23 cellular contexts compared by ENCODE assay signal in the genomic region with DNA sequence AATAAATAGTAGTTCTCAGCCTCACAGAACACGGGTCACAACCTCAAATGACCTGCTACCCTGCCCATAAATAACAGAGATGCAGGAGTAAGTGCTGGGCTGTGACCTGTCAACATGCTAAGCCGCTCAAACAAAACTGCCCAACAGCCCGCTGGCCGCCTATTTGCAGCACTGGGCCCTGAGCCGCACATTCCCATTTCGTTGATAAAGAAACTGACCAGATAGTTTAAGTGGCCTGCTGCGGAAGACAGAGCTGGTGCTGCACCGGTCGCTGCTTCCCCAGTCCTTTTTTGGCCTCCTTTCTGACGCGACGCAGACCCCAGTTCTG. TPM values are rescaled to one million over a fixed set of nuclear protein-coding genes. Genes with fewer than 3 reads are reported as not detected.
DNase-seq lines count a peak whose midpoint lies in the region; ATAC-seq and TF ChIP-seq lines count a peak whose summit lies in the region.
"Had no signal": no experiment of that assay in that cellular context is flagged by ENCODE, and none has a peak within 500 bp of the region (broad histone marks: within the 10 kb centered on the region; RNA-seq: fewer than 3 reads in every experiment).

No MANE protein-coding gene starts in this region.

- H4K8ac ChIP-seq in mesendoderm (ENCODE audit: low read depth, low read length): no peak overlapping the region

- H3K36me3 ChIP-seq in right atrium auricular region (no peaks in the 10 kb centered on the region), mesendoderm (ENCODE audit: control insufficient read depth, insufficient read depth, low read length) (no peaks in the 10 kb centered on the region), vagina (no peaks in the 10 kb centered on the region)
- H3K36me3 ChIP-seq: pancreas had no signal

- peak overlapping the region; percentile 43 for H3K56ac ChIP-seq in mesendoderm (ENCODE audit: low read length)

- H3K27ac ChIP-seq in right atrium auricular region: no peak overlapping the region
- H3K27ac ChIP-seq in right cardiac atrium (ENCODE audit: low read length): no peak overlapping the region
- no peak overlapping the region for H3K27ac ChIP-seq in mesendoderm (ENCODE audit: low read depth, low read length)
- H3K27ac ChIP-seq in vagina: no peak overlapping the region
- H3K27ac ChIP-seq: pancreas had no signal

- no peak overlapping the region for H3K9ac ChIP-seq in mesendoderm (ENCODE audit: low read length)

- no peak for DNase-seq in right atrium auricular region (ENCODE audit: low spot score)
- DNase-seq in right cardiac atrium: no peak
- DNase-seq in epithelial cell of esophagus (ENCODE audit: low read depth): no peak
- no peak for DNase-seq in mesendoderm
- no peak for DNase-seq in vagina (ENCODE audit: extremely low spot score in 2 of 2)
- no peak for DNase-seq in HuH-7 (ENCODE audit: low spot score)
- DNase-seq in NCI-H146 (lab: John Stamatoyannopoulos, UW): no peak
- DNase-seq in anterior cingulate cortex (lab: John Stamatoyannopoulos, UW): no peak
- DNase-seq: ACHN; GF-D8; immature natural killer cell; naive thymus-derived CD4-positive, alpha-beta T cell; NCI-H187; NCI-H226; NK-92 treated with Interleukin-12 subunit alpha and Interleukin-12 subunit beta, amount 100 ng/mL, for 24 hours; pancreas; stimulated activated naive CD8-positive, alpha-beta T cell treated with anti-CD3 and anti-CD28 coated beads, Interleukin-15, Interleukin-2, amounts not matched to agents 100 U/mL and 50 U/mL, for 24 hours; T1000 had no signal

- H2AK5ac ChIP-seq in mesendoderm (ENCODE audit: low read length): no peak overlapping the region

- no peak overlapping the region for H3K18ac ChIP-seq in mesendoderm (ENCODE audit: low read length)

- intact Hi-C loops in right cardiac atrium (cut with DNase I): no loop called here
- intact Hi-C loops in vagina (cut with DNase I): no loop called here

- H3K4me3 ChIP-seq in right atrium auricular region: peak overlapping the region; percentile 5 to 37
- no peak overlapping the region for H3K4me3 ChIP-seq in right cardiac atrium (ENCODE audit: low read length)
- peak overlapping the region; percentile 27 for H3K4me3 ChIP-seq in epithelial cell of esophagus (ENCODE audit: low read length)
- H3K4me3 ChIP-seq in mesendoderm (ENCODE audit: low read length): no peak overlapping the region
- H3K4me3 ChIP-seq in vagina: peak overlapping the region; percentile 25 to 36
- H3K4me3 ChIP-seq: GM12878, pancreas had no signal

- 13% methylated on average over 12 of the region's 12 CpGs for WGBS in right cardiac atrium
- WGBS in mesendoderm (ENCODE audit: extremely low coverage, insufficient coverage, low lambda C conversion rate): no CpG with 5 or more reads among the region's 12 CpGs

- peaks cover 4 to 22% of the 10 kb centered on the region in 2 donors for H3K27me3 ChIP-seq in right atrium auricular region
- H3K27me3 ChIP-seq in right cardiac atrium (ENCODE audit: control insufficient read depth, insufficient read depth): peaks cover 3% of the 10 kb centered on the region
- peaks cover 22% of the 10 kb centered on the region for H3K27me3 ChIP-seq in mesendoderm (ENCODE audit: insufficient read depth, low read length, poor library complexity)
- H3K27me3 ChIP-seq in vagina: no peaks in the 10 kb centered on the region

- H3K4me2 ChIP-seq in mesendoderm (ENCODE audit: low read length): peak overlapping the region; percentile 86

- no peak overlapping the region for H3K4ac ChIP-seq in mesendoderm (ENCODE audit: low read depth, low read length)

- H2BK5ac ChIP-seq in mesendoderm (ENCODE audit: low read length): no peak overlapping the region

- no peak for ATAC-seq in right cardiac atrium
- ATAC-seq: activated CD4-positive, CD25-positive, alpha-beta regulatory T cell treated with anti-CD3 and anti-CD28 coated beads, Interleukin-2, amount 50 U/mL, for 24 hours; activated naive CD4-positive, alpha-beta T cell treated with anti-CD3 and anti-CD28 coated beads, Interleukin-2, amount 50 U/mL, for 72 hours; GM12878; naive thymus-derived CD4-positive, alpha-beta T cell; stimulated activated naive CD8-positive, alpha-beta T cell treated with anti-CD3 and anti-CD28 coated beads, Interleukin-15, Interleukin-2, amounts not matched to agents 100 U/mL and 50 U/mL, for 24 hours had no signal

- H3K9me3 ChIP-seq in right atrium auricular region (no peaks in the 10 kb centered on the region), right cardiac atrium (ENCODE audit: control insufficient read depth, low read length) (no peaks in the 10 kb centered on the region), vagina (no peaks in the 10 kb centered on the region)
- H3K9me3 ChIP-seq: pancreas had no signal

- H3K79me1 ChIP-seq in mesendoderm (ENCODE audit: low read length): no peaks in the 10 kb centered on the region

- TF ChIP-seq CTCF in right atrium auricular region (IDR thresholded peaks at IDR 0.05) (no peak), epithelial cell of esophagus (IDR thresholded peaks at IDR 0.05; ENCODE audit: insufficient read depth, low read depth, low read length, missing control alignments) (no peak), vagina (IDR thresholded peaks at IDR 0.05) (no peak)

- H2BK120ac ChIP-seq in mesendoderm (ENCODE audit: low read depth, low read length): no peak overlapping the region

- no peaks in the 10 kb centered on the region for H3K79me2 ChIP-seq in mesendoderm (ENCODE audit: control insufficient read depth, insufficient read depth, low read length)

- TF ChIP-seq POLR2A in vagina (IDR thresholded peaks at IDR 0.05): no peak

- H3K23ac ChIP-seq in mesendoderm (ENCODE audit: low read length): peak overlapping the region; percentile 33

- H2BK15ac ChIP-seq in mesendoderm (replicated peaks; ENCODE audit: low read depth): no peak overlapping the region

- no peak overlapping the region for H4K5ac ChIP-seq in mesendoderm (ENCODE audit: low read length)

- H3K4me1 ChIP-seq in right atrium auricular region: peaks cover 0 to 17% of the 10 kb centered on the region in 2 donors
- H3K4me1 ChIP-seq in right cardiac atrium (ENCODE audit: control insufficient read depth, insufficient read depth, low read length): no peaks in the 10 kb centered on the region
- H3K4me1 ChIP-seq in mesendoderm (ENCODE audit: control insufficient read depth, low read depth, low read length): no peaks in the 10 kb centered on the region
- H3K4me1 ChIP-seq in vagina: peaks cover 6% of the 10 kb centered on the region
- H3K4me1 ChIP-seq: pancreas had no signal

RNA-seq across cellular contexts. Expression of gene SLC6A2, which starts 0.4 kb away (rescaled TPM):
- total RNA-seq in right atrium auricular region (not detected), right cardiac atrium (not detected), vagina (9.6 TPM)
- polyA plus RNA-seq in right cardiac atrium: not detected
- polyA plus RNA-seq in mesendoderm (2013, experiment 1 of 2): 0.35 TPM
- polyA plus RNA-seq in mesendoderm (2013, experiment 2 of 2): 0.35 TPM
- total RNA-seq: activated CD8-positive, alpha-beta memory T cell treated with anti-CD3 and anti-CD28 coated beads for 36 hours; activated naive CD4-positive, alpha-beta T cell treated with anti-CD3 and anti-CD28 coated beads, Interleukin-2, amount 50 U/mL, for 72 hours; GM12878; naive thymus-derived CD4-positive, alpha-beta T cell had no signal
- polyA plus RNA-seq: CD14-positive monocyte; GM12878; immature natural killer cell; naive thymus-derived CD4-positive, alpha-beta T cell had no signal

Comparison
In these comparisons a context has a peak if more than half of its experiments do, and no peak if none do; other contexts are left out.
1. H3K4me3 ChIP-seq: peak in right atrium auricular region (2 of 2), epithelial cell of esophagus (single experiment) and vagina (2 of 2); none in right cardiac atrium (single experiment) and mesendoderm (single experiment).
2. RNA of gene SLC6A2, which starts 0.4 kb away (total RNA-seq): 9.6 TPM in vagina (single experiment); not detected in right atrium auricular region and not detected in right cardiac atrium; every median in the first group is over 10 times any median in the second.